ENCODE assay signal across 2 cellular contexts in genomic region chr12:2625267-2625666, GRCh38.
TF ChIP-seq lines count a peak whose summit lies in the region.

No MANE protein-coding gene starts in this region.

TF ChIP-seq in liver, 16 proteins besides CTCF, POLR2A, EP300 and RAD21:
- TF ChIP-seq NR2F2 (IDR thresholded peaks at IDR 0.05) (peak; percentile 42), ZBTB33 (IDR thresholded peaks at IDR 0.05) (no peak)

TF ChIP-seq in HepG2, 621 proteins besides CTCF, POLR2A, EP300 and RAD21:
- TF ChIP-seq KDM3A (CRISPR knock-in tag; IDR thresholded peaks at IDR 0.05; ENCODE audit: low read depth), result no peak
- no peak for TF ChIP-seq PAX8 (CRISPR knock-in tag; IDR thresholded peaks at IDR 0.05; ENCODE audit: borderline replicate concordance)
- TF ChIP-seq THAP8 (CRISPR knock-in tag; IDR thresholded peaks at IDR 0.05; ENCODE audit: borderline replicate concordance), result no peak
- TF ChIP-seq EHMT2 (IDR thresholded peaks at IDR 0.05; ENCODE audit: borderline replicate concordance, low read depth, low read length), result no peak
- TF ChIP-seq, protein P1, sequence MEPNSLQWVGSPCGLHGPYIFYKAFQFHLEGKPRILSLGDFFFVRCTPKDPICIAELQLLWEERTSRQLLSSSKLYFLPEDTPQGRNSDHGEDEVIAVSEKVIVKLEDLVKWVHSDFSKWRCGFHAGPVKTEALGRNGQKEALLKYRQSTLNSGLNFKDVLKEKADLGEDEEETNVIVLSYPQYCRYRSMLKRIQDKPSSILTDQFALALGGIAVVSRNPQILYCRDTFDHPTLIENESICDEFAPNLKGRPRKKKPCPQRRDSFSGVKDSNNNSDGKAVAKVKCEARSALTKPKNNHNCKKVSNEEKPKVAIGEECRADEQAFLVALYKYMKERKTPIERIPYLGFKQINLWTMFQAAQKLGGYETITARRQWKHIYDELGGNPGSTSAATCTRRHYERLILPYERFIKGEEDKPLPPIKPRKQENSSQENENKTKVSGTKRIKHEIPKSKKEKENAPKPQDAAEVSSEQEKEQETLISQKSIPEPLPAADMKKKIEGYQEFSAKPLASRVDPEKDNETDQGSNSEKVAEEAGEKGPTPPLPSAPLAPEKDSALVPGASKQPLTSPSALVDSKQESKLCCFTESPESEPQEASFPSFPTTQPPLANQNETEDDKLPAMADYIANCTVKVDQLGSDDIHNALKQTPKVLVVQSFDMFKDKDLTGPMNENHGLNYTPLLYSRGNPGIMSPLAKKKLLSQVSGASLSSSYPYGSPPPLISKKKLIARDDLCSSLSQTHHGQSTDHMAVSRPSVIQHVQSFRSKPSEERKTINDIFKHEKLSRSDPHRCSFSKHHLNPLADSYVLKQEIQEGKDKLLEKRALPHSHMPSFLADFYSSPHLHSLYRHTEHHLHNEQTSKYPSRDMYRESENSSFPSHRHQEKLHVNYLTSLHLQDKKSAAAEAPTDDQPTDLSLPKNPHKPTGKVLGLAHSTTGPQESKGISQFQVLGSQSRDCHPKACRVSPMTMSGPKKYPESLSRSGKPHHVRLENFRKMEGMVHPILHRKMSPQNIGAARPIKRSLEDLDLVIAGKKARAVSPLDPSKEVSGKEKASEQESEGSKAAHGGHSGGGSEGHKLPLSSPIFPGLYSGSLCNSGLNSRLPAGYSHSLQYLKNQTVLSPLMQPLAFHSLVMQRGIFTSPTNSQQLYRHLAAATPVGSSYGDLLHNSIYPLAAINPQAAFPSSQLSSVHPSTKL (CRISPR knock-in tag; IDR thresholded peaks at IDR 0.05), result no peak
- no peak for TF ChIP-seq CENPT (CRISPR knock-in tag; IDR thresholded peaks at IDR 0.05; ENCODE audit: low read depth)
- no peak for TF ChIP-seq SYNCRIP (IDR thresholded peaks at IDR 0.05; ENCODE audit: insufficient read depth, low read depth, low read length)
- no peak for TF ChIP-seq GATAD2A (CRISPR knock-in tag; IDR thresholded peaks at IDR 0.05)
- TF ChIP-seq, protein P2, sequence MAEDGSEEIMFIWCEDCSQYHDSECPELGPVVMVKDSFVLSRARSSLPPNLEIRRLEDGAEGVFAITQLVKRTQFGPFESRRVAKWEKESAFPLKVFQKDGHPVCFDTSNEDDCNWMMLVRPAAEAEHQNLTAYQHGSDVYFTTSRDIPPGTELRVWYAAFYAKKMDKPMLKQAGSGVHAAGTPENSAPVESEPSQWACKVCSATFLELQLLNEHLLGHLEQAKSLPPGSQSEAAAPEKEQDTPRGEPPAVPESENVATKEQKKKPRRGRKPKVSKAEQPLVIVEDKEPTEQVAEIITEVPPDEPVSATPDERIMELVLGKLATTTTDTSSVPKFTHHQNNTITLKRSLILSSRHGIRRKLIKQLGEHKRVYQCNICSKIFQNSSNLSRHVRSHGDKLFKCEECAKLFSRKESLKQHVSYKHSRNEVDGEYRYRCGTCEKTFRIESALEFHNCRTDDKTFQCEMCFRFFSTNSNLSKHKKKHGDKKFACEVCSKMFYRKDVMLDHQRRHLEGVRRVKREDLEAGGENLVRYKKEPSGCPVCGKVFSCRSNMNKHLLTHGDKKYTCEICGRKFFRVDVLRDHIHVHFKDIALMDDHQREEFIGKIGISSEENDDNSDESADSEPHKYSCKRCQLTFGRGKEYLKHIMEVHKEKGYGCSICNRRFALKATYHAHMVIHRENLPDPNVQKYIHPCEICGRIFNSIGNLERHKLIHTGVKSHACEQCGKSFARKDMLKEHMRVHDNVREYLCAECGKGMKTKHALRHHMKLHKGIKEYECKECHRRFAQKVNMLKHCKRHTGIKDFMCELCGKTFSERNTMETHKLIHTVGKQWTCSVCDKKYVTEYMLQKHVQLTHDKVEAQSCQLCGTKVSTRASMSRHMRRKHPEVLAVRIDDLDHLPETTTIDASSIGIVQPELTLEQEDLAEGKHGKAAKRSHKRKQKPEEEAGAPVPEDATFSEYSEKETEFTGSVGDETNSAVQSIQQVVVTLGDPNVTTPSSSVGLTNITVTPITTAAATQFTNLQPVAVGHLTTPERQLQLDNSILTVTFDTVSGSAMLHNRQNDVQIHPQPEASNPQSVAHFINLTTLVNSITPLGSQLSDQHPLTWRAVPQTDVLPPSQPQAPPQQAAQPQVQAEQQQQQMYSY (CRISPR knock-in tag; IDR thresholded peaks at IDR 0.05), result no peak
- TF ChIP-seq ZNF441 (CRISPR knock-in tag; IDR thresholded peaks at IDR 0.05; ENCODE audit: borderline replicate concordance), result no peak
- TF ChIP-seq ZNF260 (CRISPR knock-in tag; IDR thresholded peaks at IDR 0.05; ENCODE audit: borderline replicate concordance, low read depth), result no peak
- TF ChIP-seq MTF1 (CRISPR knock-in tag; IDR thresholded peaks at IDR 0.05), result no peak
- TF ChIP-seq ZNF720 (CRISPR knock-in tag; IDR thresholded peaks at IDR 0.05), result no peak
- TF ChIP-seq, protein P3, sequence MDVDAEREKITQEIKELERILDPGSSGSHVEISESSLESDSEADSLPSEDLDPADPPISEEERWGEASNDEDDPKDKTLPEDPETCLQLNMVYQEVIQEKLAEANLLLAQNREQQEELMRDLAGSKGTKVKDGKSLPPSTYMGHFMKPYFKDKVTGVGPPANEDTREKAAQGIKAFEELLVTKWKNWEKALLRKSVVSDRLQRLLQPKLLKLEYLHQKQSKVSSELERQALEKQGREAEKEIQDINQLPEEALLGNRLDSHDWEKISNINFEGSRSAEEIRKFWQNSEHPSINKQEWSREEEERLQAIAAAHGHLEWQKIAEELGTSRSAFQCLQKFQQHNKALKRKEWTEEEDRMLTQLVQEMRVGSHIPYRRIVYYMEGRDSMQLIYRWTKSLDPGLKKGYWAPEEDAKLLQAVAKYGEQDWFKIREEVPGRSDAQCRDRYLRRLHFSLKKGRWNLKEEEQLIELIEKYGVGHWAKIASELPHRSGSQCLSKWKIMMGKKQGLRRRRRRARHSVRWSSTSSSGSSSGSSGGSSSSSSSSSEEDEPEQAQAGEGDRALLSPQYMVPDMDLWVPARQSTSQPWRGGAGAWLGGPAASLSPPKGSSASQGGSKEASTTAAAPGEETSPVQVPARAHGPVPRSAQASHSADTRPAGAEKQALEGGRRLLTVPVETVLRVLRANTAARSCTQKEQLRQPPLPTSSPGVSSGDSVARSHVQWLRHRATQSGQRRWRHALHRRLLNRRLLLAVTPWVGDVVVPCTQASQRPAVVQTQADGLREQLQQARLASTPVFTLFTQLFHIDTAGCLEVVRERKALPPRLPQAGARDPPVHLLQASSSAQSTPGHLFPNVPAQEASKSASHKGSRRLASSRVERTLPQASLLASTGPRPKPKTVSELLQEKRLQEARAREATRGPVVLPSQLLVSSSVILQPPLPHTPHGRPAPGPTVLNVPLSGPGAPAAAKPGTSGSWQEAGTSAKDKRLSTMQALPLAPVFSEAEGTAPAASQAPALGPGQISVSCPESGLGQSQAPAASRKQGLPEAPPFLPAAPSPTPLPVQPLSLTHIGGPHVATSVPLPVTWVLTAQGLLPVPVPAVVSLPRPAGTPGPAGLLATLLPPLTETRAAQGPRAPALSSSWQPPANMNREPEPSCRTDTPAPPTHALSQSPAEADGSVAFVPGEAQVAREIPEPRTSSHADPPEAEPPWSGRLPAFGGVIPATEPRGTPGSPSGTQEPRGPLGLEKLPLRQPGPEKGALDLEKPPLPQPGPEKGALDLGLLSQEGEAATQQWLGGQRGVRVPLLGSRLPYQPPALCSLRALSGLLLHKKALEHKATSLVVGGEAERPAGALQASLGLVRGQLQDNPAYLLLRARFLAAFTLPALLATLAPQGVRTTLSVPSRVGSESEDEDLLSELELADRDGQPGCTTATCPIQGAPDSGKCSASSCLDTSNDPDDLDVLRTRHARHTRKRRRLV (CRISPR knock-in tag; IDR thresholded peaks at IDR 0.05), result no peak
- no peak for TF ChIP-seq ZNF235 (CRISPR knock-in tag; IDR thresholded peaks at IDR 0.05; ENCODE audit: borderline replicate concordance)
- TF ChIP-seq DR1 (CRISPR knock-in tag; IDR thresholded peaks at IDR 0.05), result no peak
- no peak for TF ChIP-seq MXD4 (CRISPR knock-in tag; IDR thresholded peaks at IDR 0.05)
- TF ChIP-seq CENPX (CRISPR knock-in tag; IDR thresholded peaks at IDR 0.05), result no peak
- TF ChIP-seq, protein P4, sequence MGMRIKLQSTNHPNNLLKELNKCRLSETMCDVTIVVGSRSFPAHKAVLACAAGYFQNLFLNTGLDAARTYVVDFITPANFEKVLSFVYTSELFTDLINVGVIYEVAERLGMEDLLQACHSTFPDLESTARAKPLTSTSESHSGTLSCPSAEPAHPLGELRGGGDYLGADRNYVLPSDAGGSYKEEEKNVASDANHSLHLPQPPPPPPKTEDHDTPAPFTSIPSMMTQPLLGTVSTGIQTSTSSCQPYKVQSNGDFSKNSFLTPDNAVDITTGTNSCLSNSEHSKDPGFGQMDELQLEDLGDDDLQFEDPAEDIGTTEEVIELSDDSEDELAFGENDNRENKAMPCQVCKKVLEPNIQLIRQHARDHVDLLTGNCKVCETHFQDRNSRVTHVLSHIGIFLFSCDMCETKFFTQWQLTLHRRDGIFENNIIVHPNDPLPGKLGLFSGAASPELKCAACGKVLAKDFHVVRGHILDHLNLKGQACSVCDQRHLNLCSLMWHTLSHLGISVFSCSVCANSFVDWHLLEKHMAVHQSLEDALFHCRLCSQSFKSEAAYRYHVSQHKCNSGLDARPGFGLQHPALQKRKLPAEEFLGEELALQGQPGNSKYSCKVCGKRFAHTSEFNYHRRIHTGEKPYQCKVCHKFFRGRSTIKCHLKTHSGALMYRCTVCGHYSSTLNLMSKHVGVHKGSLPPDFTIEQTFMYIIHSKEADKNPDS (CRISPR knock-in tag; IDR thresholded peaks at IDR 0.05), result no peak
- no peak for TF ChIP-seq GPBP1L1 (CRISPR knock-in tag; IDR thresholded peaks at IDR 0.05)
TF ChIP-seq in HepG2: peak in this region for 0.
